Comparison of ENCODE assay signal across 16 cellular contexts in genomic region chr14:91876492-91876891, GRCh38. TPM values are rescaled to one million over a fixed set of nuclear protein-coding genes. Genes with fewer than 3 reads are reported as not detected.
DNase-seq lines count a peak whose midpoint lies in the region; ATAC-seq, FAIRE-seq and TF ChIP-seq lines count a peak whose summit lies in the region.
"Had no signal": no experiment of that assay in that cellular context is flagged by ENCODE, and none has a peak within 500 bp of the region (broad histone marks: within the 10 kb centered on the region; RNA-seq: fewer than 3 reads in every experiment).

No MANE protein-coding gene starts in this region.

- DNase-seq in activated CD4-positive, alpha-beta T cell treated with anti-CD3 and anti-CD28 coated beads, Interleukin-2, amount 10 ng/mL, durations not matched to agents 7 days and 5 days: no peak
- DNase-seq in activated CD4-positive, alpha-beta T cell treated with anti-CD3 and anti-CD28 coated beads, Interleukin-2, amount 50 U/mL, for 48 hours: no peak
- DNase-seq in T-cell: no peak
- peak; percentile 29 for DNase-seq in kidney
- no peak for DNase-seq in posterior vena cava (ENCODE audit: low spot score)
- no peak for DNase-seq in NCI-H774 (lab: John Stamatoyannopoulos, UW)
- DNase-seq: COR-L47, IMR-90, NCI-H1105 treated with DMSO at 0.1 percent for 48 hours, NCI-H187 treated with DMSO at 0.1 percent for 48 hours, PC-9 had no signal

- no peak overlapping the region for H3K9ac ChIP-seq in kidney (ENCODE audit: low read length in 2 of 2)

- H3K9me3 Mint-ChIP-seq in activated CD4-positive, alpha-beta T cell treated with anti-CD3 and anti-CD28 coated beads, Interleukin-2, amount 10 ng/mL, durations not matched to agents 7 days and 5 days: peaks cover 2% of the 10 kb centered on the region
- no peaks in the 10 kb centered on the region for H3K9me3 Mint-ChIP-seq in T-cell

- FAIRE-seq in kidney (lab: Jason Lieb, UNC): no peak
- FAIRE-seq: GM12892 had no signal

- peak overlapping the region; percentile 97 for H3K27ac Mint-ChIP-seq in activated CD4-positive, alpha-beta T cell treated with anti-CD3 and anti-CD28 coated beads, Interleukin-2, amount 10 ng/mL, durations not matched to agents 7 days and 5 days
- H3K27ac Mint-ChIP-seq in T-cell: peak overlapping the region; percentile 100

- CTCF ChIA-PET in activated CD4-positive, alpha-beta T cell treated with anti-CD3 and anti-CD28 coated beads, Interleukin-2, amount 10 ng/mL, durations not matched to agents 7 days and 5 days (lab: Charles Lee): interaction anchor here (0.9 to 1.5 kb wide), 3 partner anchors 9 to 17 kb away, joined by 3 to 5 read pairs (median 4); partner anchors contain the start of gene TC2N
- CTCF ChIA-PET in T-cell (lab: Charles Lee): no interaction called here

- ATAC-seq in T-cell (replicated peaks in 1 of 4) (no peak), HG02840 (IDR thresholded peaks at IDR 0.05; ENCODE audit: low FRiP score, unreplicated experiment) (no peak)

- WGBS in thymus: 89% methylated on average over 6 of the region's 6 CpGs

- H3K27ac ChIP-seq in kidney (ENCODE audit: low read depth in 2 of 2, low read length in 2 of 2): no peak overlapping the region
- H3K27ac ChIP-seq in thymus (ENCODE audit: low read depth): peak overlapping the region; percentile 36
- H3K27ac ChIP-seq: 22Rv1, PC-9, SJSA1 had no signal

- peaks cover 85% of the 10 kb centered on the region for H3K4me1 Mint-ChIP-seq in activated CD4-positive, alpha-beta T cell treated with anti-CD3 and anti-CD28 coated beads, Interleukin-2, amount 10 ng/mL, durations not matched to agents 7 days and 5 days
- H3K4me1 Mint-ChIP-seq in T-cell: peaks cover 95 to 98% (median 96%) of the 10 kb centered on the region in 3 donors

- no peak for TF ChIP-seq CTCF in kidney (IDR thresholded peaks at IDR 0.05; ENCODE audit: borderline replicate concordance, extremely low read depth, insufficient read depth)

- intact Hi-C loops in kidney (cut with DNase I) (no loop called here), posterior vena cava (cut with DNase I) (no loop called here)

- POLR2A ChIA-PET in activated CD4-positive, alpha-beta T cell treated with anti-CD3 and anti-CD28 coated beads, Interleukin-2, amount 10 ng/mL, durations not matched to agents 7 days and 5 days (lab: Charles Lee): no interaction called here
- POLR2A ChIA-PET in T-cell (lab: Charles Lee): no interaction called here

- H3K4me3 Mint-ChIP-seq in activated CD4-positive, alpha-beta T cell treated with anti-CD3 and anti-CD28 coated beads, Interleukin-2, amount 10 ng/mL, durations not matched to agents 7 days and 5 days: no peak overlapping the region
- peak overlapping the region in 1 of 3 donors; percentile 27 for H3K4me3 Mint-ChIP-seq in T-cell

- peaks cover 0 to 5% of the 10 kb centered on the region in 2 donors for H3K4me1 ChIP-seq in kidney (ENCODE audit: control insufficient read depth in 1 of 2, insufficient read depth in 1 of 2, low read depth in 1 of 2, low read length in 2 of 2)
- peaks cover 57% of the 10 kb centered on the region for H3K4me1 ChIP-seq in thymus (ENCODE audit: control insufficient read depth, insufficient read depth, low read length)
- H3K4me1 ChIP-seq: SJSA1 had no signal

- no peaks in the 10 kb centered on the region for H3K27me3 Mint-ChIP-seq in activated CD4-positive, alpha-beta T cell treated with anti-CD3 and anti-CD28 coated beads, Interleukin-2, amount 10 ng/mL, durations not matched to agents 7 days and 5 days
- no peaks in the 10 kb centered on the region for H3K27me3 Mint-ChIP-seq in T-cell

- H3K4me3 ChIP-seq in kidney (ENCODE audit: low read length in 2 of 2) (no peak overlapping the region), thymus (ENCODE audit: low read length) (peak overlapping the region; percentile 50)
- H3K4me3 ChIP-seq: PC-9, SJSA1 had no signal

- peaks cover 2 to 16% of the 10 kb centered on the region in 2 donors for H3K36me3 ChIP-seq in kidney (ENCODE audit: control insufficient read depth in 1 of 2, insufficient read depth in 2 of 2, low read length in 2 of 2)
- no peaks in the 10 kb centered on the region for H3K36me3 ChIP-seq in thymus (ENCODE audit: control insufficient read depth, insufficient read depth)
- H3K36me3 ChIP-seq: SJSA1 had no signal

- H3K27me3 ChIP-seq in thymus (ENCODE audit: control insufficient read depth, insufficient read depth): no peaks in the 10 kb centered on the region
- H3K27me3 ChIP-seq: SJSA1 had no signal

- no peaks in the 10 kb centered on the region for H3K9me3 ChIP-seq in kidney (ENCODE audit: control insufficient read depth in 1 of 2, low read length in 2 of 2)
- H3K9me3 ChIP-seq in thymus (ENCODE audit: control insufficient read depth): no peaks in the 10 kb centered on the region
- H3K9me3 ChIP-seq: SJSA1 had no signal

- peaks cover 4% of the 10 kb centered on the region for H3K36me3 Mint-ChIP-seq in activated CD4-positive, alpha-beta T cell treated with anti-CD3 and anti-CD28 coated beads, Interleukin-2, amount 10 ng/mL, durations not matched to agents 7 days and 5 days (ENCODE audit: low read depth)
- no peaks in the 10 kb centered on the region for H3K36me3 Mint-ChIP-seq in T-cell

RNA-seq across cellular contexts. Expression of gene TC2N, which starts 9.2 kb away (rescaled TPM):
- total RNA-seq in activated CD4-positive, alpha-beta T cell treated with anti-CD3 and anti-CD28 coated beads, Interleukin-2, amount 10 ng/mL, durations not matched to agents 7 days and 5 days: 100 to 1,000 TPM; 196 to 216 TPM
- total RNA-seq in T-cell (100 to 1,000 TPM; 203 to 274 (median 243) TPM), kidney (39.7 TPM), posterior vena cava (10 to 100 TPM; 12.7 to 28.3 TPM)
- polyA plus RNA-seq in kidney (ENCODE audit: insufficient read depth, low read depth, low replicate concordance) (5.8 TPM), thymus (23.9 TPM)
